14 cellular contexts compared by ENCODE assay signal in genomic region chr17:32929588-32929987, GRCh38. TPM values are rescaled to one million over a fixed set of nuclear protein-coding genes. Genes with fewer than 3 reads are reported as not detected.
DNase-seq lines count a peak whose midpoint lies in the region; ATAC-seq and TF ChIP-seq lines count a peak whose summit lies in the region.
"Had no signal": no experiment of that assay in that cellular context is flagged by ENCODE, and none has a peak within 500 bp of the region (broad histone marks: within the 10 kb centered on the region; RNA-seq: fewer than 3 reads in every experiment).

No MANE protein-coding gene starts in this region.

- peaks cover 7 to 20% of the 10 kb centered on the region in 2 experiments for H3K36me3 ChIP-seq in SK-N-SH (replicated peaks in 1 of 2; ENCODE audit: control insufficient read depth in 1 of 2, insufficient read depth in 2 of 2, low read length in 1 of 2)
- H3K36me3 ChIP-seq in osteoblast (ENCODE audit: insufficient read depth, low read length): peaks cover 18% of the 10 kb centered on the region

- H3K27ac ChIP-seq in AG04450 (ENCODE audit: low read depth, low read length) (no peak overlapping the region), SK-N-SH (ENCODE audit: low read depth in 2 of 2, low read length in 1 of 2) (no peak overlapping the region), osteoblast (ENCODE audit: low read depth, low read length) (no peak overlapping the region)

- H3K4me3 ChIP-seq in AG04450 (ENCODE audit: low read depth, low read length): peak overlapping the region; percentile 68
- no peak overlapping the region for H3K4me3 ChIP-seq in SK-N-SH (ENCODE audit: low read depth in 2 of 2, low read length in 1 of 2)
- peak overlapping the region; percentile 43 for H3K4me3 ChIP-seq in fibroblast of mammary gland (ENCODE audit: control insufficient read depth, low read depth, low read length)
- H3K4me3 ChIP-seq in osteoblast (ENCODE audit: insufficient read depth, low read length): peak overlapping the region; percentile 0

- no peaks in the 10 kb centered on the region for H3K9me3 ChIP-seq in AG04450 (ENCODE audit: control insufficient read depth, insufficient read depth, low read length)
- H3K9me3 ChIP-seq in SK-N-SH: no peaks in the 10 kb centered on the region
- no peaks in the 10 kb centered on the region for H3K9me3 ChIP-seq in osteoblast (ENCODE audit: low read depth, low read length)
- H3K9me3 ChIP-seq: gastroesophageal sphincter had no signal

- H2AFZ ChIP-seq in SK-N-SH (ENCODE audit: low read depth) (no peak overlapping the region), osteoblast (ENCODE audit: low read length) (no peak overlapping the region)

- H3K4me2 ChIP-seq in SK-N-SH (peak overlapping the region; percentile 91), osteoblast (ENCODE audit: insufficient read depth, low read length) (peak overlapping the region; percentile 96)

- H3K79me2 ChIP-seq in SK-N-SH (ENCODE audit: insufficient read depth): peaks cover 10% of the 10 kb centered on the region; the same call in 1 of the 2 replicates
- peaks cover 11% of the 10 kb centered on the region for H3K79me2 ChIP-seq in osteoblast (ENCODE audit: insufficient read depth, low read length)

- DNase-seq in AG04450 (ENCODE audit: low read depth, low spot score): no peak
- DNase-seq in SK-N-SH: no peak
- DNase-seq in fibroblast of mammary gland (ENCODE audit: low read depth): no peak
- DNase-seq in osteoblast (ENCODE audit: insufficient read length, low spot score, missing footprints): no peak
- no peak for DNase-seq in DMS 273 (lab: John Stamatoyannopoulos, UW; ENCODE audit: unreplicated experiment)
- no peak for DNase-seq in NCI-H748 treated with DMSO at 0.1 percent for 48 hours (lab: John Stamatoyannopoulos, UW)
- no peak for DNase-seq in putamen (ENCODE audit: low spot score)
- DNase-seq: activated naive CD4-positive, alpha-beta T cell treated with anti-CD3 and anti-CD28 coated beads, Interleukin-2, amount 50 U/mL, for 16 hours; AML-193; KG1; NCI-H187 treated with DMSO at 0.1 percent for 48 hours; NCI-H69 had no signal

- peaks cover 7 to 12% of the 10 kb centered on the region in 2 experiments; a peak in 2 of 4 replicates for H3K4me1 ChIP-seq in SK-N-SH (ENCODE audit: control insufficient read depth in 1 of 2, insufficient read depth in 2 of 2, low read depth in 1 of 2, low read length in 1 of 2)
- H3K4me1 ChIP-seq in osteoblast (ENCODE audit: insufficient read depth, low read length): peaks cover 12% of the 10 kb centered on the region

- H3K9me2 ChIP-seq in SK-N-SH: no peaks in the 10 kb centered on the region

- TF ChIP-seq CTCF in AG04450 (IDR thresholded peaks at IDR 0.05; ENCODE audit: low read depth, low read length) (no peak), SK-N-SH (IDR thresholded peaks at IDR 0.05) (no peak), fibroblast of mammary gland (conservative IDR thresholded peaks at IDR 0.05; ENCODE audit: control insufficient read depth, insufficient read depth, low read depth, low read length) (no peak), osteoblast (IDR thresholded peaks at IDR 0.05; ENCODE audit: extremely low read depth, low read depth, low read length) (no peak)

- CTCF ChIA-PET in AG04450 (lab: Charles Lee): interaction anchor here (0.7 to 3.1 kb wide), 10 partner anchors 8 to 146 kb away, joined by 3 to 21 read pairs (median 4); partner anchors contain the start of gene MYO1D
- CTCF ChIA-PET in SK-N-SH (lab: Yijun Ruan, JAX): interaction anchor here (0.9 to 2.3 kb wide), 4 partner anchors 8 to 68 kb away, joined by 3 to 9 read pairs (median 6); no protein-coding TSS in a partner anchor

- H4K20me1 ChIP-seq in SK-N-SH (ENCODE audit: insufficient read depth) (no peaks in the 10 kb centered on the region), osteoblast (ENCODE audit: insufficient read depth, low read length) (peaks cover 2% of the 10 kb centered on the region)

- H3K9ac ChIP-seq in SK-N-SH: no peak overlapping the region

- peaks cover 6% of the 10 kb centered on the region for H3F3A ChIP-seq in SK-N-SH (replicated peaks; ENCODE audit: insufficient read depth)

- TF ChIP-seq EP300 in SK-N-SH (IDR thresholded peaks at IDR 0.05; ENCODE audit: borderline replicate concordance in 1 of 2, low read depth in 1 of 2, low read length in 1 of 2): no peak

- WGBS in SK-N-SH (ENCODE audit: low lambda C conversion rate): 100% methylated on average over 1 of the region's 2 CpGs

- ATAC-seq in GM18511 (IDR thresholded peaks at IDR 0.05; ENCODE audit: unreplicated experiment): no peak
- ATAC-seq: gastroesophageal sphincter had no signal

- no peaks in the 10 kb centered on the region for H3K27me3 ChIP-seq in AG04450 (ENCODE audit: control insufficient read depth, insufficient read depth, low read length)
- H3K27me3 ChIP-seq in SK-N-SH (ENCODE audit: insufficient read depth): no peaks in the 10 kb centered on the region
- no peaks in the 10 kb centered on the region for H3K27me3 ChIP-seq in osteoblast (ENCODE audit: insufficient read depth, low read length)
- H3K27me3 ChIP-seq: gastroesophageal sphincter had no signal

- POLR2A ChIA-PET in AG04450 (lab: Yijun Ruan, JAX) (interaction anchor here (0.6 to 0.7 kb wide), 2 partner anchors 16 to 52 kb away, joined by 4 to 6 read pairs; no protein-coding TSS in a partner anchor), SK-N-SH (lab: Yijun Ruan, JAX) (interaction anchor here (1.2 kb wide), 1 partner anchor 9 kb away, joined by 3 read pairs; no protein-coding TSS in a partner anchor)

- no peak for TF ChIP-seq RAD21 in SK-N-SH (IDR thresholded peaks at IDR 0.05; ENCODE audit: low read length)

TF ChIP-seq in SK-N-SH, 30 proteins besides CTCF, POLR2A, EP300 and RAD21:
- TF ChIP-seq RCOR1 (IDR thresholded peaks at IDR 0.05; ENCODE audit: low read length): no peak
- TF ChIP-seq ZBTB33 (IDR thresholded peaks at IDR 0.05; ENCODE audit: borderline replicate concordance, low read depth): no peak
- no peak for TF ChIP-seq SMC3 (IDR thresholded peaks at IDR 0.05; ENCODE audit: low read depth, low read length)
- TF ChIP-seq RXRA (IDR thresholded peaks at IDR 0.05; ENCODE audit: borderline replicate concordance, low read depth): no peak
- no peak for TF ChIP-seq YY1 (IDR thresholded peaks at IDR 0.05; ENCODE audit: low read depth)
- TF ChIP-seq FOSL2 (IDR thresholded peaks at IDR 0.05; ENCODE audit: borderline replicate concordance, low read depth): no peak
- TF ChIP-seq SIN3A (IDR thresholded peaks at IDR 0.05; ENCODE audit: borderline replicate concordance, low read depth, low read length): no peak
- no peak for TF ChIP-seq EZH2phosphoT487 (IDR thresholded peaks at IDR 0.05; ENCODE audit: borderline replicate concordance, low read depth)
- no peak for TF ChIP-seq FOXM1 (IDR thresholded peaks at IDR 0.05; ENCODE audit: low read depth)
- no peak for TF ChIP-seq TAF1 (IDR thresholded peaks at IDR 0.05; ENCODE audit: borderline replicate concordance, low read depth, low read length)
- TF ChIP-seq JUND (IDR thresholded peaks at IDR 0.05): no peak
- TF ChIP-seq FOXJ3 (CRISPR knock-in tag; IDR thresholded peaks at IDR 0.05): no peak
- TF ChIP-seq GATA2 (CRISPR knock-in tag; IDR thresholded peaks at IDR 0.05): no peak
- no peak for TF ChIP-seq MXI1 (IDR thresholded peaks at IDR 0.05; ENCODE audit: low read depth, low read length)
- no peak for TF ChIP-seq NRF1 (IDR thresholded peaks at IDR 0.05; ENCODE audit: low read depth, low read length)
- TF ChIP-seq NFIC (IDR thresholded peaks at IDR 0.05; ENCODE audit: borderline replicate concordance): no peak
- no peak for TF ChIP-seq USF2 (IDR thresholded peaks at IDR 0.05; ENCODE audit: borderline replicate concordance, low read depth, low read length)
- no peak for TF ChIP-seq MEF2A (IDR thresholded peaks at IDR 0.05; ENCODE audit: borderline replicate concordance, low read depth)

RNA-seq across cellular contexts. Expression of gene TMEM98, which starts 1.6 kb away (rescaled TPM):
- polyA plus RNA-seq in AG04450 (2011; rRNA removed) (260 and 304 TPM in 2 replicates), SK-N-SH (2012; rRNA removed) (167 and 196 TPM in 2 replicates)
- polyA minus RNA-seq in AG04450 (2011; rRNA and poly(A)+ RNA removed): 179 and 273 TPM in 2 replicates
- 125 and 153 TPM in 2 replicates for polyA plus RNA-seq in SK-N-SH (2012; cell fraction: cytosol; rRNA removed)
- 133 and 177 TPM in 2 replicates for polyA plus RNA-seq in SK-N-SH (2012; cell fraction: nucleus; rRNA removed)
- total RNA-seq in osteoblast: 103 and 121 TPM in 2 replicates

RNA-seq across cellular contexts. Expression of gene MYO1D, which starts 52.7 kb away (rescaled TPM):
- polyA plus RNA-seq in AG04450 (2011; rRNA removed) (1.1 and 1.2 TPM in 2 replicates), SK-N-SH (2012; rRNA removed) (20.4 and 29.7 TPM in 2 replicates)
- 1.00 and 1.7 TPM in 2 replicates for polyA minus RNA-seq in AG04450 (2011; rRNA and poly(A)+ RNA removed)
- 28.7 and 32.0 TPM in 2 replicates for polyA plus RNA-seq in SK-N-SH (2012; cell fraction: cytosol; rRNA removed)
- 23.0 and 34.5 TPM in 2 replicates for polyA plus RNA-seq in SK-N-SH (2012; cell fraction: nucleus; rRNA removed)
- 130 and 160 TPM in 2 replicates for total RNA-seq in osteoblast

Comparison
In these comparisons a context has a peak if more than half of its experiments do, and no peak if none do; other contexts are left out.
1. H3K4me3 ChIP-seq: peak in AG04450 (single experiment), fibroblast of mammary gland (single experiment) and osteoblast (single experiment); none in SK-N-SH (0 of 2).